In genomic region chr9:66153021-66153725, GRCh38 we compare ENCODE assay signal across 8 cellular contexts.
DNase-seq lines count a peak whose midpoint lies in the region; ATAC-seq and TF ChIP-seq lines count a peak whose summit lies in the region.
"Not testable (repeated sequence)": the region's sequence is repeated elsewhere in the genome, so short reads cannot be mapped to it uniquely, and the experiment has no call there.

No MANE protein-coding gene starts in this region.

- POLR2A ChIA-PET in activated naive CD8-positive, alpha-beta T cell treated with anti-CD3 and anti-CD28 coated beads, Interleukin-2, amount 10 ng/mL, durations not matched to agents 7 days and 5 days (lab: Charles Lee) = not testable (repeated sequence)

- not testable (repeated sequence) for H3F3A ChIP-seq in neural cell (ENCODE audit: insufficient read depth, low read length, poor library complexity, severe bottlenecking)

- H3K27me3 Mint-ChIP-seq in activated naive CD8-positive, alpha-beta T cell treated with anti-CD3 and anti-CD28 coated beads, Interleukin-2, amount 10 ng/mL, durations not matched to agents 7 days and 5 days = not testable (repeated sequence)

- peak; percentile 100 for ATAC-seq in GM21423 (IDR thresholded peaks at IDR 0.05; ENCODE audit: unreplicated experiment)
- ATAC-seq in HG03159 (IDR thresholded peaks at IDR 0.05; ENCODE audit: unreplicated experiment) = peak; percentile 100
- peak; percentile 100 for ATAC-seq in activated naive CD8-positive, alpha-beta T cell treated with anti-CD3 and anti-CD28 coated beads, Interleukin-2, amount 10 ng/mL, durations not matched to agents 7 days and 5 days (ENCODE audit: low read depth)
- peak; percentile 100 for ATAC-seq in foreskin keratinocyte
- ATAC-seq in stimulated activated effector memory CD8-positive, alpha-beta T cell treated with anti-CD3 and anti-CD28 coated beads, Interleukin-12 subunit alpha, Interleukin-12 subunit beta, amount 100 ng/mL, for 72 hours = peak; percentile 97

- not testable (repeated sequence) for H3K4me1 ChIP-seq in foreskin keratinocyte

- not testable (repeated sequence) for H3K27me3 ChIP-seq in foreskin keratinocyte; neural cell (ENCODE audit: insufficient read depth, low read depth, low read length)

- TF ChIP-seq CTCF in foreskin keratinocyte (conservative IDR thresholded peaks at IDR 0.05) (peak; percentile 69), neural cell (IDR thresholded peaks at IDR 0.05; ENCODE audit: poor library complexity, severe bottlenecking) (peak; percentile 62)

- not testable (repeated sequence) for H4K20me1 ChIP-seq in neural cell (ENCODE audit: insufficient read depth)

- peak overlapping the region; percentile 60 for H3K4me3 ChIP-seq in neural cell (ENCODE audit: low read length)

- H2AFZ ChIP-seq in neural cell (ENCODE audit: low read depth, low read length) = not testable (repeated sequence)

- H3K9me3 ChIP-seq in neural cell (ENCODE audit: low read length) = not testable (repeated sequence)

- not testable (repeated sequence) for H3K36me3 Mint-ChIP-seq in activated naive CD8-positive, alpha-beta T cell treated with anti-CD3 and anti-CD28 coated beads, Interleukin-2, amount 10 ng/mL, durations not matched to agents 7 days and 5 days; stimulated activated effector memory CD8-positive, alpha-beta T cell treated with anti-CD3 and anti-CD28 coated beads, Interleukin-12 subunit alpha, Interleukin-12 subunit beta, amount 100 ng/mL, for 72 hours

- H3K9ac ChIP-seq in neural cell (ENCODE audit: low read length) = not testable (repeated sequence)

- TF ChIP-seq EP300 in neural cell (conservative IDR thresholded peaks at IDR 0.05; ENCODE audit: poor library complexity, severe bottlenecking) = not testable (repeated sequence)

- not testable (repeated sequence) for H3K27ac ChIP-seq in foreskin keratinocyte; neural cell (ENCODE audit: low read length)

- H3K9me2 ChIP-seq in neural cell (ENCODE audit: insufficient read depth, low read length) = not testable (repeated sequence)

- H3K27ac Mint-ChIP-seq in activated naive CD8-positive, alpha-beta T cell treated with anti-CD3 and anti-CD28 coated beads, Interleukin-2, amount 10 ng/mL, durations not matched to agents 7 days and 5 days; stimulated activated effector memory CD8-positive, alpha-beta T cell treated with anti-CD3 and anti-CD28 coated beads, Interleukin-12 subunit alpha, Interleukin-12 subunit beta, amount 100 ng/mL, for 72 hours: not testable (repeated sequence)

- not testable (repeated sequence) for H3K4me1 Mint-ChIP-seq in activated naive CD8-positive, alpha-beta T cell treated with anti-CD3 and anti-CD28 coated beads, Interleukin-2, amount 10 ng/mL, durations not matched to agents 7 days and 5 days; stimulated activated effector memory CD8-positive, alpha-beta T cell treated with anti-CD3 and anti-CD28 coated beads, Interleukin-12 subunit alpha, Interleukin-12 subunit beta, amount 100 ng/mL, for 72 hours

- not testable (repeated sequence) for H3K4me3 Mint-ChIP-seq in activated naive CD8-positive, alpha-beta T cell treated with anti-CD3 and anti-CD28 coated beads, Interleukin-2, amount 10 ng/mL, durations not matched to agents 7 days and 5 days; stimulated activated effector memory CD8-positive, alpha-beta T cell treated with anti-CD3 and anti-CD28 coated beads, Interleukin-12 subunit alpha, Interleukin-12 subunit beta, amount 100 ng/mL, for 72 hours

- peak; percentile 39 for TF ChIP-seq RAD21 in neural cell (conservative IDR thresholded peaks at IDR 0.05)

- not testable (repeated sequence) for H3K4me2 ChIP-seq in neural cell (ENCODE audit: low read length)

- H3K9me3 Mint-ChIP-seq in activated naive CD8-positive, alpha-beta T cell treated with anti-CD3 and anti-CD28 coated beads, Interleukin-2, amount 10 ng/mL, durations not matched to agents 7 days and 5 days; stimulated activated effector memory CD8-positive, alpha-beta T cell treated with anti-CD3 and anti-CD28 coated beads, Interleukin-12 subunit alpha, Interleukin-12 subunit beta, amount 100 ng/mL, for 72 hours: not testable (repeated sequence)

- not testable (repeated sequence) for H3K79me2 ChIP-seq in neural cell (replicated peaks; ENCODE audit: insufficient read depth, low read length)

- DNase-seq in EL = peak; percentile 52
- peak; percentile 58 for DNase-seq in SK-N-DZ (ENCODE audit: low spot score)
- peak; percentile 77 for DNase-seq in activated naive CD8-positive, alpha-beta T cell treated with anti-CD3 and anti-CD28 coated beads, Interleukin-2, amount 10 ng/mL, durations not matched to agents 7 days and 5 days
- DNase-seq in foreskin keratinocyte = peak in 1 of 2 donors; percentile 47
- peak in 1 of 2 donors; percentile 47 for DNase-seq in stimulated activated effector memory CD8-positive, alpha-beta T cell treated with anti-CD3 and anti-CD28 coated beads, Interleukin-12 subunit alpha, Interleukin-12 subunit beta, amount 100 ng/mL, for 72 hours (ENCODE audit: low spot score in 2 of 2)

- not testable (repeated sequence) for H3K36me3 ChIP-seq in neural cell (ENCODE audit: insufficient read depth, low read length)

TF ChIP-seq in neural cell, 6 proteins besides CTCF, POLR2A, EP300 and RAD21:
- TF ChIP-seq SMC3 (conservative IDR thresholded peaks at IDR 0.05; ENCODE audit: poor library complexity) = peak; percentile 63
